In genomic region chr20:51121901-51122412, GRCh38 we compare ENCODE assay signal across 14 cellular contexts.
DNase-seq lines count a peak whose midpoint lies in the region; ATAC-seq and TF ChIP-seq lines count a peak whose summit lies in the region.
"Had no signal": no experiment of that assay in that cellular context is flagged by ENCODE, and none has a peak within 500 bp of the region (broad histone marks: within the 10 kb centered on the region; RNA-seq: fewer than 3 reads in every experiment).

No MANE protein-coding gene starts in this region.

- no peak overlapping the region for H3K4me3 Mint-ChIP-seq in stimulated activated naive B cell treated with anti-CD40 and anti-IgM and Interleukin-4, amounts not matched to agents 10 μg/mL and 1 μg/mL and 100 μg/mL, for 72 hours

- H3K27me3 Mint-ChIP-seq in stimulated activated naive B cell treated with anti-CD40 and anti-IgM and Interleukin-4, amounts not matched to agents 10 μg/mL and 1 μg/mL and 100 μg/mL, for 72 hours: peaks cover 16 to 31% of the 10 kb centered on the region in 2 donors

- H3K27ac Mint-ChIP-seq in stimulated activated naive B cell treated with anti-CD40 and anti-IgM and Interleukin-4, amounts not matched to agents 10 μg/mL and 1 μg/mL and 100 μg/mL, for 72 hours: peak overlapping the region; percentile 4
- H3K27ac Mint-ChIP-seq: H9 had no signal

- no peak for ATAC-seq in stimulated activated naive B cell treated with anti-CD40 and anti-IgM and Interleukin-4, amounts not matched to agents 10 μg/mL and 1 μg/mL and 100 μg/mL, for 72 hours (replicated peaks)
- no peak for ATAC-seq in GM18519 (IDR thresholded peaks at IDR 0.05; ENCODE audit: low FRiP score, unreplicated experiment)
- no peak for ATAC-seq in HG03521 (IDR thresholded peaks at IDR 0.05; ENCODE audit: unreplicated experiment)

- H3K36me3 Mint-ChIP-seq in stimulated activated naive B cell treated with anti-CD40 and anti-IgM and Interleukin-4, amounts not matched to agents 10 μg/mL and 1 μg/mL and 100 μg/mL, for 72 hours: no peaks in the 10 kb centered on the region

- DNase-seq in H7 (peak; percentile 64), hepatic stellate cell (ENCODE audit: low spot score) (peak; percentile 14), SHP77 (lab: John Stamatoyannopoulos, UW) (no peak)
- DNase-seq in stimulated activated naive B cell treated with anti-CD40 and anti-IgM and Interleukin-4, amounts not matched to agents 10 μg/mL and 1 μg/mL and 100 μg/mL, for 72 hours: no peak
- DNase-seq: activated CD4-positive, CD25-positive, alpha-beta regulatory T cell; DMS 273 treated with DMSO at 0.1 percent for 48 hours; H9; NCI-H82; SK-N-SH had no signal

- no peaks in the 10 kb centered on the region for H3K9me3 Mint-ChIP-seq in stimulated activated naive B cell treated with anti-CD40 and anti-IgM and Interleukin-4, amounts not matched to agents 10 μg/mL and 1 μg/mL and 100 μg/mL, for 72 hours
- H3K9me3 Mint-ChIP-seq: H9 had no signal

- H3K36me3 ChIP-seq in H7 (replicated peaks; ENCODE audit: control insufficient read depth, insufficient read depth, low read length): no peaks in the 10 kb centered on the region
- H3K36me3 ChIP-seq: cardiac muscle cell had no signal

- no peak overlapping the region for H3K4me3 ChIP-seq in H7 (ENCODE audit: insufficient read depth, low read depth, low read length)
- H3K4me3 ChIP-seq: cardiac muscle cell, testis had no signal

- H3K4me1 Mint-ChIP-seq in stimulated activated naive B cell treated with anti-CD40 and anti-IgM and Interleukin-4, amounts not matched to agents 10 μg/mL and 1 μg/mL and 100 μg/mL, for 72 hours: peaks cover 11 to 22% of the 10 kb centered on the region in 2 donors

- peak overlapping the region; percentile 0; the same call in 1 of the 2 replicates for H3K27ac ChIP-seq in VCaP
- H3K27ac ChIP-seq: cardiac muscle cell had no signal

- no peak for TF ChIP-seq CTCF in VCaP (conservative IDR thresholded peaks at IDR 0.05)

- no peaks in the 10 kb centered on the region for H3K27me3 ChIP-seq in H7 (ENCODE audit: control insufficient read depth, insufficient read depth, low read length)
- H3K27me3 ChIP-seq: cardiac muscle cell, testis had no signal

Comparison
In these comparisons a context has a peak if more than half of its experiments do, and no peak if none do; other contexts are left out.
1. DNase-seq: peak in H7 (single experiment) and hepatic stellate cell (single experiment); none in stimulated activated naive B cell treated with anti-CD40 and anti-IgM and Interleukin-4, amounts not matched to agents 10 μg/mL and 1 μg/mL and 100 μg/mL, for 72 hours (single experiment) and SHP77 (0 of 2).